ENCODE assay signal across 8 cellular contexts in the genomic region with DNA sequence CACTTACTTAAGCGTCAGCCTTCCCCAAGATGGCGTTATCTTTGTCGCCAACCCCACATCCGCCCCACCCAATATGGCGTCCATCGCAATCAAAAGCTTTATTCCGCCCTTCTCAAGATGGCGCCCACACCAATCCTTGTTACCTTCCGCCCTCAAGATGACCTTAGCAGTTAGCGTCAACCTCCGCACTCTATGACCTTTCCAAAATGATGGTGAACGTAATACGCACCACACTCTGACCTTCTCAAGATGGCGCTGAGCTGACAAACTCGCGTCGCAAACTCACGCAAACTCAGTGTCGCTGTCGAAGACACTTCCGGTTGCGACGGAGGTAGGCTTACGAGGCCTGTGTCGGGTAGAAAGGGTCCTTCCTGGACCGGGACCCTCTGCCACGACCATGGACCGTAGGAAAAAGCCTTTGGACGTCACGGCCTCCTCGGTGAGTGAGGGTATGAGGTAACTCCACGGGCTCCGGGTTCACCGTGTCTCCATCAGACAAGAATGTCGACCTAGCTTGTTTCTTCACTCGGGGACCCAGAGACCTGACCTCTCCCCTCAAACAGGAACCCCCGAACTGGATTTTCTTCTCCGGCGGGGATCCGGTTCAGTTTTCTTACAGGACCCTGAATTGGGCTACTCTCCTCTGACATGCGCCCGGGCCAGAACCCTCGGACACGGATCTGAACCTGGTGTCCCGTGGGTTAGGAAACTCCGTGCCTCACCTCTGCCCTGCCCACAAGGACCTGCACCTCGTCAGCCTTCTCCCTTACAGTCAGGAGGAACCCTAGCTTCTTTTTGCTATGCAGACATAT.
A peak's percentile ranks its signal among the peaks of the same experiment; 100 is the strongest.
DNase-seq lines count a peak whose midpoint lies in the region; ATAC-seq, FAIRE-seq and TF ChIP-seq lines count a peak whose summit lies in the region.

Gene CCDC174 (plus strand): TSS at position 323 of the 812 bp plus-strand sequence. CDS start 75 bp downstream, at position 398.

- H3K36me3 Mint-ChIP-seq in central memory CD8-positive, alpha-beta T cell (ENCODE audit: insufficient read depth): peaks cover 31% of the 10 kb centered on the region

- FAIRE-seq in islet of Langerhans (lab: Jason Lieb, UNC): peak; percentile 77

- no peaks in the 10 kb centered on the region for H3K27me3 Mint-ChIP-seq in central memory CD8-positive, alpha-beta T cell

- H3K4me3 Mint-ChIP-seq in central memory CD8-positive, alpha-beta T cell: peak within 1 kb of the TSS; percentile 91

- H3K4me1 Mint-ChIP-seq in central memory CD8-positive, alpha-beta T cell: peaks cover 35% of the 10 kb centered on the region

- no peaks in the 10 kb centered on the region for H3K9me3 Mint-ChIP-seq in central memory CD8-positive, alpha-beta T cell

- DNase-seq in AG09309 (ENCODE audit: low read depth) (peak; percentile 98), NCI-H446 (lab: John Stamatoyannopoulos, UW) (peak; percentile 93 to 95)
- peak; percentile 93 for DNase-seq in activated CD4-positive, CD25-positive, alpha-beta regulatory T cell treated with anti-CD3 and anti-CD28 coated beads, Interleukin-2, amount 50 U/mL, for 16 hours (ENCODE audit: low read depth, low spot score)
- DNase-seq in central memory CD8-positive, alpha-beta T cell (ENCODE audit: low spot score in 2 of 2): peak; percentile 96 to 97
- DNase-seq in stimulated activated CD4-positive, alpha-beta T cell treated with anti-CD3 and anti-CD28 coated beads, Interleukin-12 subunit alpha, Interleukin-12 subunit beta, amount 100 ng/mL, for 4 hours: peak; percentile 87

- peak within 1 kb of the TSS; percentile 83 for H3K4me3 ChIP-seq in AG09309 (ENCODE audit: control insufficient read depth, low read depth, low read length)

- H3K27ac Mint-ChIP-seq in central memory CD8-positive, alpha-beta T cell (ENCODE audit: low read depth): peak within 1 kb of the TSS; percentile 99

- peak; percentile 99 for ATAC-seq in GM19025 (IDR thresholded peaks at IDR 0.05; ENCODE audit: low read depth, unreplicated experiment)
- peak; percentile 97 for ATAC-seq in HG03342 (IDR thresholded peaks at IDR 0.05; ENCODE audit: unreplicated experiment)
- ATAC-seq in central memory CD8-positive, alpha-beta T cell (replicated peaks; ENCODE audit: extremely low read depth, poor library complexity, severe bottlenecking): peak; percentile 97

- no peak for TF ChIP-seq CTCF in AG09309 (IDR thresholded peaks at IDR 0.05; ENCODE audit: control insufficient read depth, insufficient read depth, low read depth, low read length, missing control alignments)

Comparison
In these comparisons a context has a peak if more than half of its experiments do, and no peak if none do; other contexts are left out.
1. Peak in every context shown above with its lines: DNase-seq, ATAC-seq and H3K4me3 ChIP-seq.